Comparison of ENCODE assay signal across 8 cellular contexts in genomic region chr1:67427947-67428346, GRCh38. TPM values are rescaled to one million over a fixed set of nuclear protein-coding genes. Genes with fewer than 3 reads are reported as not detected.
DNase-seq lines count a peak whose midpoint lies in the region; ATAC-seq, FAIRE-seq and TF ChIP-seq lines count a peak whose summit lies in the region.

No MANE protein-coding gene starts in this region.

- H3K36me3 ChIP-seq in A673 (ENCODE audit: insufficient read depth, low read length, poor library complexity, severe bottlenecking), result peaks cover 61% of the 10 kb centered on the region
- H3K36me3 ChIP-seq in HUES6 (ENCODE audit: control insufficient read depth, insufficient read depth, low read length), result peaks cover 66% of the 10 kb centered on the region
- H3K36me3 ChIP-seq in bronchial epithelial cell (ENCODE audit: control insufficient read depth, insufficient read depth, low read length), result peaks cover 7% of the 10 kb centered on the region
- H3K36me3 ChIP-seq in mucosa of stomach (ENCODE audit: control insufficient read depth, insufficient read depth, low read length), result peaks cover 7% of the 10 kb centered on the region

- POLR2A ChIA-PET in A673 (lab: Charles Lee; ENCODE audit: low non-redundant PET), result no interaction called here

- DNase-seq in A673 (ENCODE audit: low spot score), result no peak
- DNase-seq in bronchial epithelial cell (ENCODE audit: low read depth), result no peak
- DNase-seq in NCI-H2029 treated with DMSO at 0.1 percent for 48 hours (lab: John Stamatoyannopoulos, UW), result no peak
- DNase-seq in NCI-H1930 (lab: John Stamatoyannopoulos, UW), result no peak

- H3K4me3 ChIP-seq in A673 (ENCODE audit: low read depth, low read length, poor library complexity, severe bottlenecking), result peak overlapping the region; percentile 75
- H3K4me3 ChIP-seq in HUES6 (ENCODE audit: low read depth, low read length), result peak overlapping the region; percentile 79
- H3K4me3 ChIP-seq in bronchial epithelial cell (ENCODE audit: low read depth, low read length), result peak overlapping the region; percentile 81
- H3K4me3 ChIP-seq in mucosa of stomach (ENCODE audit: low read length), result peak overlapping the region; percentile 78

- BruUV-seq in A673 (replicated peaks; lab: Mats Ljungman, UMichigan), result no TSS peak

- TF ChIP-seq CTCF in A673 (conservative IDR thresholded peaks at IDR 0.05; ENCODE audit: low read depth, low read length) (no peak), bronchial epithelial cell (IDR thresholded peaks at IDR 0.05; ENCODE audit: insufficient read depth, low read length, severe bottlenecking) (no peak)

- CTCF ChIA-PET in A673 (lab: Charles Lee), result no interaction called here

- H3K9ac ChIP-seq in HUES6 (ENCODE audit: low read length), result peak overlapping the region; percentile 56
- peak overlapping the region; percentile 82 for H3K9ac ChIP-seq in mucosa of stomach (ENCODE audit: low read length)

- H3K9me3 ChIP-seq in A673 (ENCODE audit: low read depth, low read length, poor library complexity, severe bottlenecking), result no peaks in the 10 kb centered on the region
- H3K9me3 ChIP-seq in HUES6 (ENCODE audit: control insufficient read depth, insufficient read depth, low read depth, low read length), result no peaks in the 10 kb centered on the region
- no peaks in the 10 kb centered on the region for H3K9me3 ChIP-seq in mucosa of stomach (ENCODE audit: control insufficient read depth, low read length)

- intact Hi-C loops in A673 (cut with micrococcal nuclease; ENCODE audit: unreplicated experiment), result no loop called here

- H3K4me1 ChIP-seq in A673 (ENCODE audit: insufficient read depth, low read length, poor library complexity, severe bottlenecking) (peaks cover 19% of the 10 kb centered on the region), HUES6 (ENCODE audit: control insufficient read depth, insufficient read depth, low read length) (peaks cover 14% of the 10 kb centered on the region), mucosa of stomach (ENCODE audit: control insufficient read depth, insufficient read depth, low read length) (peaks cover 8% of the 10 kb centered on the region)

- H3K27ac ChIP-seq in A673 (ENCODE audit: low read depth, low read length, poor library complexity, severe bottlenecking) (no peak overlapping the region), HUES6 (ENCODE audit: low read depth, low read length) (no peak overlapping the region)

- no peak for FAIRE-seq in bronchial epithelial cell (lab: Jason Lieb, UNC)

- H3K27me3 ChIP-seq in A673 (replicated peaks; ENCODE audit: insufficient read depth, low read depth, low read length, poor library complexity), result no peaks in the 10 kb centered on the region
- no peaks in the 10 kb centered on the region for H3K27me3 ChIP-seq in HUES6 (ENCODE audit: control insufficient read depth, insufficient read depth, low read length)
- H3K27me3 ChIP-seq in bronchial epithelial cell (ENCODE audit: control insufficient read depth, insufficient read depth, low read length), result no peaks in the 10 kb centered on the region
- no peaks in the 10 kb centered on the region for H3K27me3 ChIP-seq in mucosa of stomach (ENCODE audit: control insufficient read depth, insufficient read depth, low read length)

- ATAC-seq in HG02642 (IDR thresholded peaks at IDR 0.05; ENCODE audit: poor library complexity, unreplicated experiment), result no peak
- no peak for ATAC-seq in HG02970 (IDR thresholded peaks at IDR 0.05; ENCODE audit: low FRiP score, unreplicated experiment)

RNA-seq across cellular contexts. Expression of gene SERBP1, which starts 2.3 kb away (rescaled TPM):
- total RNA-seq in A673 (2021) (407 and 447 TPM in 2 replicates), bronchial epithelial cell (247 and 282 TPM in 2 replicates)
